In genomic region chr17:55845385-55845784, GRCh38 we compare ENCODE assay signal across 8 cellular contexts.
DNase-seq lines count a peak whose midpoint lies in the region; ATAC-seq and TF ChIP-seq lines count a peak whose summit lies in the region.

No MANE protein-coding gene starts in this region.

- no peaks in the 10 kb centered on the region for H3K4me1 ChIP-seq in NT2/D1 (ENCODE audit: insufficient read depth, insufficient read length)
- no peaks in the 10 kb centered on the region for H3K4me1 ChIP-seq in mucosa of descending colon (ENCODE audit: low read depth)

- DNase-seq in G401 (ENCODE audit: low spot score), result peak; percentile 1
- DNase-seq in NT2/D1 (ENCODE audit: low read depth, low spot score), result peak; percentile 48
- DNase-seq in epithelial cell of proximal tubule (ENCODE audit: low read depth), result no peak
- DNase-seq in mucosa of descending colon, result peak; percentile 50 to 67 (median 53)
- no peak for DNase-seq in GM19240 (ENCODE audit: insufficient read length, low spot score)
- no peak for DNase-seq in NCI-H1105 (lab: John Stamatoyannopoulos, UW)

- TF ChIP-seq CTCF in epithelial cell of proximal tubule (conservative IDR thresholded peaks at IDR 0.05; ENCODE audit: low read depth, low read length) (peak; percentile 59), mucosa of descending colon (IDR thresholded peaks at IDR 0.05) (no peak)

- intact Hi-C loops in mucosa of descending colon (cut with DNase I, micrococcal nuclease), result no loop called here

- H3K9ac ChIP-seq in NT2/D1 (ENCODE audit: insufficient read length, low read depth), result peak overlapping the region; percentile 65

- peak; percentile 65 for ATAC-seq in mucosa of descending colon
- no peak for ATAC-seq in HG03521 (IDR thresholded peaks at IDR 0.05; ENCODE audit: unreplicated experiment)
- no peak for ATAC-seq in GM18502 (IDR thresholded peaks at IDR 0.05; ENCODE audit: poor library complexity, unreplicated experiment)

- H3K4me3 ChIP-seq in NT2/D1 (ENCODE audit: insufficient read length, low read depth) (peak overlapping the region; percentile 22), epithelial cell of proximal tubule (ENCODE audit: low read depth, low read length) (peak overlapping the region; percentile 10), mucosa of descending colon (no peak overlapping the region)

- in situ Hi-C loops in G401 (cut with HindIII; ENCODE audit: low sequenced_read_pairs), result no loop called here

- H3K9me3 ChIP-seq in NT2/D1 (ENCODE audit: insufficient read depth, low read length) (no peaks in the 10 kb centered on the region), mucosa of descending colon (no peaks in the 10 kb centered on the region)

- peaks cover 7% of the 10 kb centered on the region for H3K27me3 ChIP-seq in NT2/D1 (ENCODE audit: insufficient read depth, insufficient read length)

- H3K36me3 ChIP-seq in NT2/D1 (ENCODE audit: insufficient read depth, insufficient read length, low read length) (no peaks in the 10 kb centered on the region), mucosa of descending colon (ENCODE audit: low read depth) (no peaks in the 10 kb centered on the region)

Comparison
In these comparisons a context has a peak if more than half of its experiments do, and no peak if none do; other contexts are left out.
1. DNase-seq: peak in G401 (single experiment), NT2/D1 (single experiment) and mucosa of descending colon (3 of 3); none in epithelial cell of proximal tubule (single experiment), GM19240 (single experiment) and NCI-H1105 (single experiment).